8 cellular contexts compared by ENCODE assay signal in genomic region chr4:146521543-146522097, GRCh38. TPM values are rescaled to one million over a fixed set of nuclear protein-coding genes. Genes with fewer than 3 reads are reported as not detected.
A peak's percentile ranks its signal among the peaks of the same experiment; 100 is the strongest.
DNase-seq lines count a peak whose midpoint lies in the region; ATAC-seq, FAIRE-seq and TF ChIP-seq lines count a peak whose summit lies in the region.

SLC10A7 (minus strand) TSS chr4:146521940; CDS start chr4:146521717, 223 bp downstream.

- H2AFZ ChIP-seq in H1 (ENCODE audit: low read length): peak within 1 kb of the TSS; percentile 100

- H3K79me2 ChIP-seq in H1 (ENCODE audit: control insufficient read depth in 1 of 2, insufficient read depth in 2 of 2, low read length in 2 of 2): no peaks in the 10 kb centered on the region

- peak within 1 kb of the TSS; percentile 99 for H3K4me3 ChIP-seq in CD4-positive, CD25-positive, alpha-beta regulatory T cell (ENCODE audit: low read depth, low read length)
- peak within 1 kb of the TSS; percentile 57 to 91 (median 82) for H3K4me3 ChIP-seq in H1 (ENCODE audit: extremely low read depth in 1 of 4, insufficient read depth in 2 of 4, low read depth in 3 of 4, low read length in 4 of 4)

- H3K27me3 Mint-ChIP-seq in CD4-positive, CD25-positive, alpha-beta regulatory T cell: peaks cover 5% of the 10 kb centered on the region
- no peaks in the 10 kb centered on the region for H3K27me3 Mint-ChIP-seq in activated CD8-positive, alpha-beta T cell treated with anti-CD3 and anti-CD28 coated beads, Interleukin-2, amount 10 ng/mL, durations not matched to agents 7 days and 5 days (ENCODE audit: low read depth)
- H3K27me3 Mint-ChIP-seq in memory B cell: peaks cover 1% of the 10 kb centered on the region

- H3K27me3 ChIP-seq in CD4-positive, CD25-positive, alpha-beta regulatory T cell (ENCODE audit: control insufficient read depth, insufficient read depth, low read length): no peaks in the 10 kb centered on the region
- H3K27me3 ChIP-seq in H1 (replicated peaks in 1 of 4; ENCODE audit: control insufficient read depth in 3 of 4, extremely low read depth in 1 of 4, insufficient read depth in 3 of 4, low read length in 3 of 4): peaks cover 4 to 23% (median 11%) of the 10 kb centered on the region in 4 experiments; a peak in 6 of 7 replicates

- H3K14ac ChIP-seq in H1 (ENCODE audit: insufficient read length): no peak within 1 kb of the TSS

- H3K4me3 Mint-ChIP-seq in CD4-positive, CD25-positive, alpha-beta regulatory T cell: no peak within 1 kb of the TSS
- no peak within 1 kb of the TSS for H3K4me3 Mint-ChIP-seq in activated CD8-positive, alpha-beta T cell treated with anti-CD3 and anti-CD28 coated beads, Interleukin-2, amount 10 ng/mL, durations not matched to agents 7 days and 5 days
- H3K4me3 Mint-ChIP-seq in memory B cell: no peak within 1 kb of the TSS

- H2BK120ac ChIP-seq in H1 (replicated peaks; ENCODE audit: low read depth, low read length): peak within 1 kb of the TSS; percentile 22

- no peak within 1 kb of the TSS for H3K23ac ChIP-seq in H1 (ENCODE audit: insufficient read length)

- peak within 1 kb of the TSS; percentile 74 to 93 for H3K4me2 ChIP-seq in H1 (ENCODE audit: insufficient read depth in 1 of 2, low read depth in 2 of 2, low read length in 2 of 2)

- peaks cover 6% of the 10 kb centered on the region for H3K36me3 Mint-ChIP-seq in CD4-positive, CD25-positive, alpha-beta regulatory T cell
- peaks cover 3% of the 10 kb centered on the region for H3K36me3 Mint-ChIP-seq in activated CD8-positive, alpha-beta T cell treated with anti-CD3 and anti-CD28 coated beads, Interleukin-2, amount 10 ng/mL, durations not matched to agents 7 days and 5 days (ENCODE audit: low read depth)
- peaks cover under 1% of the 10 kb centered on the region for H3K36me3 Mint-ChIP-seq in memory B cell

- peak within 1 kb of the TSS; percentile 77 for H3K27ac ChIP-seq in CD4-positive, CD25-positive, alpha-beta regulatory T cell (ENCODE audit: insufficient read depth, low read length, poor library complexity, severe bottlenecking)
- H3K27ac ChIP-seq in H1 (ENCODE audit: low read depth, low read length): no peak within 1 kb of the TSS

- no peak within 1 kb of the TSS for H3K56ac ChIP-seq in H1 (replicated peaks; ENCODE audit: insufficient read length, low read depth, low read length)

- TF ChIP-seq POLR2A in H1 (IDR thresholded peaks at IDR 0.05; ENCODE audit: control extremely low read depth in 1 of 2, low read depth in 2 of 2, low read length in 2 of 2): no peak

- no peak for TF ChIP-seq RAD21 in H1 (IDR thresholded peaks at IDR 0.05 in 1 of 2, conservative IDR thresholded peaks at IDR 0.05 in 1 of 2; ENCODE audit: low read depth in 2 of 2, low read length in 2 of 2)

- peak within 1 kb of the TSS; percentile 32; the same call in 1 of the 2 replicates for H3K18ac ChIP-seq in H1 (ENCODE audit: extremely low read depth, low read length)

- 2% methylated on average over 27 of the region's 30 CpGs; no CpG with 5 or more reads in 1 of the 2 experiments for WGBS in H1 (ENCODE audit: extremely low coverage in 1 of 2, insufficient coverage in 1 of 2, insufficient read length in 1 of 2, insufficient replicate concordance in 2 of 2, low coverage in 1 of 2, low lambda C conversion rate in 2 of 2, missing lambda C conversion rate in 1 of 2), 2 experiments

- peaks cover 11% of the 10 kb centered on the region for H3K23me2 ChIP-seq in H1 (ENCODE audit: low read depth, low read length)

- H3K9me3 Mint-ChIP-seq in CD4-positive, CD25-positive, alpha-beta regulatory T cell: no peaks in the 10 kb centered on the region
- H3K9me3 Mint-ChIP-seq in activated CD8-positive, alpha-beta T cell treated with anti-CD3 and anti-CD28 coated beads, Interleukin-2, amount 10 ng/mL, durations not matched to agents 7 days and 5 days (ENCODE audit: insufficient read depth): no peaks in the 10 kb centered on the region
- H3K9me3 Mint-ChIP-seq in memory B cell: no peaks in the 10 kb centered on the region

- no peak within 1 kb of the TSS for H2BK20ac ChIP-seq in H1 (ENCODE audit: low read length)

- no peaks in the 10 kb centered on the region for H3K9me3 ChIP-seq in CD4-positive, CD25-positive, alpha-beta regulatory T cell (ENCODE audit: control insufficient read depth in 2 of 2, low read length in 2 of 2)
- no peaks in the 10 kb centered on the region for H3K9me3 ChIP-seq in H1 (ENCODE audit: insufficient read depth in 2 of 2, low read depth in 1 of 2, low read length in 1 of 2)

- H2BK5ac ChIP-seq in H1 (ENCODE audit: low read depth, low read length): peak within 1 kb of the TSS; percentile 71; the same call in 1 of the 2 replicates

- H2BK12ac ChIP-seq in H1 (ENCODE audit: low read depth, low read length): no peak within 1 kb of the TSS; the same call in 1 of the 2 replicates

- H4K5ac ChIP-seq in H1 (ENCODE audit: insufficient read length, low read depth, low read length): no peak within 1 kb of the TSS

- H3K36me3 ChIP-seq in CD4-positive, CD25-positive, alpha-beta regulatory T cell (ENCODE audit: control insufficient read depth, insufficient read depth, low read length): no peaks in the 10 kb centered on the region
- H3K36me3 ChIP-seq in H1 (ENCODE audit: control insufficient read depth in 2 of 4, insufficient read depth in 4 of 4, low read length in 3 of 4): no peaks in the 10 kb centered on the region

- no peak for TF ChIP-seq CTCF in H1 (IDR thresholded peaks at IDR 0.05; ENCODE audit: control extremely low read depth in 1 of 3, insufficient read depth in 1 of 3, low read depth in 1 of 3, low read length in 3 of 3)

- FAIRE-seq in H1 (lab: Jason Lieb, UNC): no peak

- H3K4me1 Mint-ChIP-seq in CD4-positive, CD25-positive, alpha-beta regulatory T cell: peaks cover 29 to 40% (median 32%) of the 10 kb centered on the region in 4 donors
- peaks cover 20% of the 10 kb centered on the region for H3K4me1 Mint-ChIP-seq in activated CD8-positive, alpha-beta T cell treated with anti-CD3 and anti-CD28 coated beads, Interleukin-2, amount 10 ng/mL, durations not matched to agents 7 days and 5 days (ENCODE audit: low read depth)
- H3K4me1 Mint-ChIP-seq in memory B cell: peaks cover 19% of the 10 kb centered on the region

- ATAC-seq in CD4-positive, CD25-positive, alpha-beta regulatory T cell (ENCODE audit: low read depth in 2 of 2): peak; percentile 82 to 83
- ATAC-seq in GM19328 (IDR thresholded peaks at IDR 0.05; ENCODE audit: unreplicated experiment) (peak; percentile 84), HG03457 (IDR thresholded peaks at IDR 0.05; ENCODE audit: unreplicated experiment) (peak; percentile 72), memory B cell (ENCODE audit: low read depth) (peak; percentile 84)
- peak; percentile 89 for ATAC-seq in activated CD8-positive, alpha-beta T cell treated with anti-CD3 and anti-CD28 coated beads, Interleukin-2, amount 10 ng/mL, durations not matched to agents 7 days and 5 days

- H2AK5ac ChIP-seq in H1 (ENCODE audit: low read depth, low read length): no peak within 1 kb of the TSS

- POLR2A ChIA-PET in activated CD8-positive, alpha-beta T cell treated with anti-CD3 and anti-CD28 coated beads, Interleukin-2, amount 10 ng/mL, durations not matched to agents 7 days and 5 days (lab: Charles Lee): no interaction called here
- POLR2A ChIA-PET in H1 (lab: Charles Lee; ENCODE audit: partially characterized antibody): no interaction called here

- peak; percentile 55 to 82 (median 74) for DNase-seq in CD4-positive, CD25-positive, alpha-beta regulatory T cell
- DNase-seq in NCI-H774 (lab: John Stamatoyannopoulos, UW) (peak; percentile 2), H1 (ENCODE audit: low read depth in 1 of 2, low spot score in 2 of 2) (peak; percentile 31 to 78), memory B cell (ENCODE audit: low spot score in 2 of 2) (peak; percentile 38 to 68)
- DNase-seq in activated CD8-positive, alpha-beta T cell treated with anti-CD3 and anti-CD28 coated beads, Interleukin-2, amount 10 ng/mL, durations not matched to agents 7 days and 5 days: peak; percentile 79
- peak; percentile 36 for DNase-seq in stimulated activated CD8-positive, alpha-beta memory T cell treated with anti-CD3 and anti-CD28 coated beads, Interleukin-12 subunit alpha, Interleukin-12 subunit beta, amount 100 ng/mL, for 4 hours (ENCODE audit: low read depth)

- H4K8ac ChIP-seq in H1 (ENCODE audit: extremely low read depth, insufficient read depth, low read length): no peak within 1 kb of the TSS

- no peak within 1 kb of the TSS for H3K27ac Mint-ChIP-seq in CD4-positive, CD25-positive, alpha-beta regulatory T cell
- H3K27ac Mint-ChIP-seq in activated CD8-positive, alpha-beta T cell treated with anti-CD3 and anti-CD28 coated beads, Interleukin-2, amount 10 ng/mL, durations not matched to agents 7 days and 5 days: no peak within 1 kb of the TSS
- no peak within 1 kb of the TSS for H3K27ac Mint-ChIP-seq in memory B cell

- H4K91ac ChIP-seq in H1 (replicated peaks; ENCODE audit: insufficient read length, low read length): no peak within 1 kb of the TSS

- CTCF ChIA-PET in activated CD8-positive, alpha-beta T cell treated with anti-CD3 and anti-CD28 coated beads, Interleukin-2, amount 10 ng/mL, durations not matched to agents 7 days and 5 days (lab: Charles Lee): no interaction called here
- CTCF ChIA-PET in H1 (lab: Charles Lee; ENCODE audit: partially characterized antibody): interaction anchor here (0.5 kb wide), 1 partner anchor 30 kb away, joined by 3 read pairs; no protein-coding TSS in a partner anchor

- peak within 1 kb of the TSS; percentile 26 to 52 (median 38) for H3K9ac ChIP-seq in H1 (replicated peaks in 1 of 4; ENCODE audit: extremely low read depth in 1 of 4, low read depth in 3 of 4, low read length in 3 of 4)

- H4K20me1 ChIP-seq in H1 (replicated peaks in 1 of 2; ENCODE audit: control insufficient read depth in 1 of 2, insufficient read depth in 2 of 2, low read length in 2 of 2): no peaks in the 10 kb centered on the region

- TF ChIP-seq EP300 in H1 (IDR thresholded peaks at IDR 0.05; ENCODE audit: borderline replicate concordance in 1 of 2, low read depth in 2 of 2, low read length in 2 of 2): peak in 1 of 2 experiments; percentile 31; a peak in 1 of 3 replicates

- no peaks in the 10 kb centered on the region for H3K79me1 ChIP-seq in H1 (ENCODE audit: low read depth, low read length)

- no peak within 1 kb of the TSS for H3K4ac ChIP-seq in H1 (replicated peaks; ENCODE audit: insufficient read length, low read depth, low read length)

- no peak within 1 kb of the TSS for H2BK15ac ChIP-seq in H1 (ENCODE audit: low read length)

- peaks cover 31% of the 10 kb centered on the region for H3K4me1 ChIP-seq in CD4-positive, CD25-positive, alpha-beta regulatory T cell (ENCODE audit: control insufficient read depth, insufficient read depth, low read length, poor library complexity, severe bottlenecking)
- no peaks in the 10 kb centered on the region for H3K4me1 ChIP-seq in H1 (replicated peaks in 1 of 4; ENCODE audit: control insufficient read depth in 3 of 4, insufficient read depth in 4 of 4, low read length in 3 of 4)

RNA-seq across cellular contexts. Expression of gene SLC10A7, which starts in this region (rescaled TPM):
- total RNA-seq in CD4-positive, CD25-positive, alpha-beta regulatory T cell: 24.1 TPM
- 10 to 100 TPM in 2 of 4 donors, 1 to 10 TPM in 2; 8.6 to 15.2 (median 10.2) TPM for polyA plus RNA-seq in CD4-positive, CD25-positive, alpha-beta regulatory T cell
- total RNA-seq in activated CD8-positive, alpha-beta T cell treated with anti-CD3 and anti-CD28 coated beads, Interleukin-2, amount 10 ng/mL, durations not matched to agents 7 days and 5 days: 10 to 100 TPM; 14.2 to 16.6 TPM
- total RNA-seq in H1 (2021; fragmentation: NEBNext Ultra II Directional; extraction: Animal tissue kit (Norgen Biotek cat#: 25700)): 2.5 and 2.9 TPM in 2 replicates
- polyA plus RNA-seq in H1 (2011; rRNA removed): 1.5 and 2.9 TPM in 2 replicates
- polyA plus RNA-seq in H1 (2011; cell fraction: cytosol; rRNA removed): 1.9 TPM
- 0.91 TPM for polyA plus RNA-seq in H1 (2011; cell fraction: nucleus; rRNA removed)
- polyA plus RNA-seq in H1 (2012, experiment 1 of 2): 1.4 to 2.6 TPM (median 1.9 TPM) in 4 replicates
- 0.18 TPM for polyA plus RNA-seq in H1 (2012, experiment 2 of 2)
- 2.9 TPM for polyA plus RNA-seq in H1 (2013, experiment 1 of 2)
- polyA plus RNA-seq in H1 (2013, experiment 2 of 2): 2.8 TPM
- 4.0 and 4.1 TPM in 2 replicates for polyA minus RNA-seq in H1 (2011; rRNA and poly(A)+ RNA removed)
- 1.8 TPM for polyA minus RNA-seq in H1 (2011; cell fraction: cytosol; rRNA and poly(A)+ RNA removed)
- 7.1 TPM for polyA minus RNA-seq in H1 (2011; cell fraction: nucleus; rRNA and poly(A)+ RNA removed)

Comparison
In these comparisons a context has a peak if more than half of its experiments do, and no peak if none do; other contexts are left out.
1. DNase-seq: peak in every context shown above with its lines; median percentile 79 in activated CD8-positive, alpha-beta T cell treated with anti-CD3 and anti-CD28 coated beads, Interleukin-2, amount 10 ng/mL, durations not matched to agents 7 days and 5 days; 74 in CD4-positive, CD25-positive, alpha-beta regulatory T cell; 54 in H1; 53 in memory B cell; 36 in stimulated activated CD8-positive, alpha-beta memory T cell treated with anti-CD3 and anti-CD28 coated beads, Interleukin-12 subunit alpha, Interleukin-12 subunit beta, amount 100 ng/mL, for 4 hours; 2 in NCI-H774.